Comparison of ENCODE assay signal across 20 cellular contexts in genomic region chr12:101619868-101620761, GRCh38. TPM values are rescaled to one million over a fixed set of nuclear protein-coding genes. Genes with fewer than 3 reads are reported as not detected.
DNase-seq lines count a peak whose midpoint lies in the region; ATAC-seq and TF ChIP-seq lines count a peak whose summit lies in the region.
"Had no signal": no experiment of that assay in that cellular context is flagged by ENCODE, and none has a peak within 500 bp of the region (broad histone marks: within the 10 kb centered on the region; RNA-seq: fewer than 3 reads in every experiment).

No MANE protein-coding gene starts in this region.

- H3K27me3 ChIP-seq in right cardiac atrium (ENCODE audit: control insufficient read depth, insufficient read depth) (no peaks in the 10 kb centered on the region), left ventricle myocardium inferior (ENCODE audit: low read depth) (peaks cover 4% of the 10 kb centered on the region), esophagus squamous epithelium (no peaks in the 10 kb centered on the region)
- H3K27me3 ChIP-seq: heart left ventricle had no signal

- no peak overlapping the region for H3K27ac ChIP-seq in right cardiac atrium (ENCODE audit: low read length)
- H3K27ac ChIP-seq in left ventricle myocardium inferior (replicated peaks), result no peak overlapping the region
- no peak overlapping the region for H3K27ac ChIP-seq in esophagus squamous epithelium
- H3K27ac ChIP-seq: dorsolateral prefrontal cortex had no signal

- intact Hi-C loops in right cardiac atrium (cut with DNase I), result no loop called here
- intact Hi-C loops in left ventricle myocardium inferior (cut with micrococcal nuclease), result no loop called here
- intact Hi-C loops in left colon (cut with DNase I, micrococcal nuclease), result no loop called here
- intact Hi-C loops in esophagus squamous epithelium (cut with DNase I), result no loop called here

- no peaks in the 10 kb centered on the region for H3K36me3 ChIP-seq in left ventricle myocardium inferior
- no peaks in the 10 kb centered on the region for H3K36me3 ChIP-seq in esophagus squamous epithelium
- H3K36me3 ChIP-seq: heart left ventricle had no signal

- peaks cover 4% of the 10 kb centered on the region for H3K4me1 ChIP-seq in right cardiac atrium (ENCODE audit: control insufficient read depth, insufficient read depth, low read length)
- peaks cover 6% of the 10 kb centered on the region for H3K4me1 ChIP-seq in left ventricle myocardium inferior
- H3K4me1 ChIP-seq in esophagus squamous epithelium, result peaks cover 0 to 26% (median 17%) of the 10 kb centered on the region in 3 donors

- H3K9me3 ChIP-seq in right cardiac atrium (ENCODE audit: control insufficient read depth, low read length) (no peaks in the 10 kb centered on the region), left ventricle myocardium inferior (replicated peaks) (no peaks in the 10 kb centered on the region), esophagus squamous epithelium (no peaks in the 10 kb centered on the region)
- H3K9me3 ChIP-seq: Caco-2, heart left ventricle had no signal

- TF ChIP-seq CTCF in left ventricle myocardium inferior (IDR thresholded peaks at IDR 0.05; ENCODE audit: borderline replicate concordance), result no peak
- TF ChIP-seq CTCF in esophagus squamous epithelium (IDR thresholded peaks at IDR 0.05), result no peak

- H3K4me3 ChIP-seq in right cardiac atrium (ENCODE audit: low read length) (no peak overlapping the region), left ventricle myocardium inferior (no peak overlapping the region), esophagus squamous epithelium (no peak overlapping the region)
- H3K4me3 ChIP-seq: dorsolateral prefrontal cortex, heart left ventricle had no signal

- no peak for ATAC-seq in right cardiac atrium
- peak; percentile 59 for ATAC-seq in left colon
- no peak for ATAC-seq in HG02852 (IDR thresholded peaks at IDR 0.05; ENCODE audit: unreplicated experiment)
- ATAC-seq: esophagus mucosa, HCT116, heart left ventricle had no signal

- no peak for TF ChIP-seq POLR2A in esophagus squamous epithelium (IDR thresholded peaks at IDR 0.05)

- 57% methylated on average over 6 of the region's 6 CpGs for WGBS in right cardiac atrium
- 49 to 50% methylated on average over 6 of the region's 6 CpGs for WGBS in esophagus squamous epithelium, 2 donors

- peak in 2 of 3 donors; percentile 32 to 48 for DNase-seq in right cardiac atrium
- DNase-seq in left ventricle myocardium inferior, result no peak
- peak; percentile 70 for DNase-seq in NCI-H446 treated with DMSO at 0.1 percent for 48 hours (lab: John Stamatoyannopoulos, UW)
- DNase-seq in left colon, result peak; percentile 54 to 62
- no peak for DNase-seq in esophagus squamous epithelium (lab: John Stamatoyannopoulos, UW)
- no peak for DNase-seq in NCI-H226
- DNase-seq in NCI-H2029 treated with DMSO at 0.1 percent for 48 hours (lab: John Stamatoyannopoulos, UW), result no peak
- DNase-seq: ACHN; activated B cell treated with CpG ODN at 0.5 μM for 24 hours; activated naive CD4-positive, alpha-beta T cell treated with Interleukin-2 at 50 U/mL for 16 hours; Caco-2; dorsolateral prefrontal cortex; heart left ventricle; midbrain; MV-4-11 had no signal

RNA-seq across cellular contexts. Expression of gene MYBPC1, which starts 25.3 kb away (rescaled TPM):
- total RNA-seq in right cardiac atrium, result 10 to 100 TPM; 10.3 to 27.9 (median 18.8) TPM
- polyA plus RNA-seq in right cardiac atrium, result 15.7 TPM
- 7.3 TPM for total RNA-seq in left ventricle myocardium inferior
- total RNA-seq in left colon, result 10 to 100 TPM; 17.3 to 24.8 TPM
- not detected for total RNA-seq in esophagus squamous epithelium
- total RNA-seq: activated B cell treated with CpG ODN at 0.5 μM for 24 hours; Caco-2; T-helper 1 cell treated with Interleukin-12 subunit alpha and Interleukin-12 subunit beta and Interleukin-4 antibody, amounts not matched to agents 30 ng/mL and 1 ng/mL, for 36 hours had no signal
- polyA plus RNA-seq: keratinocyte had no signal

Comparison
In these comparisons a context has a peak if more than half of its experiments do, and no peak if none do; other contexts are left out.
1. DNase-seq: peak in right cardiac atrium (2 of 3), NCI-H446 treated with DMSO at 0.1 percent for 48 hours (single experiment) and left colon (2 of 2); none in left ventricle myocardium inferior (single experiment), esophagus squamous epithelium (single experiment), NCI-H226 (single experiment) and NCI-H2029 treated with DMSO at 0.1 percent for 48 hours (single experiment).